Comparison of ENCODE assay signal across 8 cellular contexts in genomic region chr9:33921967-33922895, GRCh38.
DNase-seq lines count a peak whose midpoint lies in the region; ATAC-seq and TF ChIP-seq lines count a peak whose summit lies in the region.

No MANE protein-coding gene starts in this region.

- H3K9me3 Mint-ChIP-seq in activated CD4-positive, alpha-beta T cell treated with anti-CD3 and anti-CD28 coated beads, Interleukin-2, amount 10 ng/mL, durations not matched to agents 24 days and 14 days, result no peaks in the 10 kb centered on the region
- H3K9me3 Mint-ChIP-seq in glutamatergic neuron (ENCODE audit: unreplicated experiment), result peaks cover 22% of the 10 kb centered on the region

- H3K4me3 ChIP-seq in DOHH2 (ENCODE audit: low read length), result no peak overlapping the region
- H3K4me3 ChIP-seq in tibial artery, result no peak overlapping the region

- H3K4me1 Mint-ChIP-seq in activated CD4-positive, alpha-beta T cell treated with anti-CD3 and anti-CD28 coated beads, Interleukin-2, amount 10 ng/mL, durations not matched to agents 24 days and 14 days, result no peaks in the 10 kb centered on the region
- H3K4me1 Mint-ChIP-seq in glutamatergic neuron (ENCODE audit: low read depth, unreplicated experiment), result peaks cover 7% of the 10 kb centered on the region

- H3K36me3 ChIP-seq in DOHH2 (ENCODE audit: control insufficient read depth, low read length) (peaks cover 99% of the 10 kb centered on the region), tibial artery (peaks cover 43 to 98% (median 72%) of the 10 kb centered on the region in 3 donors)

- H3K27me3 ChIP-seq in DOHH2 (ENCODE audit: control insufficient read depth, low read length), result no peaks in the 10 kb centered on the region
- H3K27me3 ChIP-seq in tibial artery, result no peaks in the 10 kb centered on the region

- no peak overlapping the region for H3K4me2 ChIP-seq in DOHH2 (ENCODE audit: low read length)

- H3K27ac Mint-ChIP-seq in activated CD4-positive, alpha-beta T cell treated with anti-CD3 and anti-CD28 coated beads, Interleukin-2, amount 10 ng/mL, durations not matched to agents 24 days and 14 days, result no peak overlapping the region
- H3K27ac Mint-ChIP-seq in glutamatergic neuron (ENCODE audit: unreplicated experiment), result peak overlapping the region; percentile 16

- H4K20me1 ChIP-seq in DOHH2 (ENCODE audit: control insufficient read depth, insufficient read depth, low read depth, low read length), result no peaks in the 10 kb centered on the region

- intact Hi-C loops in activated CD4-positive, alpha-beta T cell treated with anti-CD3 and anti-CD28 coated beads, Interleukin-2, amount 10 ng/mL, durations not matched to agents 24 days and 14 days (cut with micrococcal nuclease), result loop anchor here (10.0 kb wide), 1 partner anchor 107 kb away; the partner anchor contains the start of gene UBE2R2
- intact Hi-C loops in tibial artery (cut with DNase I; ENCODE audit: low total_unique reads), result loop anchor here (10.0 kb wide), 1 partner anchor 153 kb away; no protein-coding TSS in a partner anchor

- H3K9me2 ChIP-seq in DOHH2 (replicated peaks; ENCODE audit: control insufficient read depth, low read length), result no peaks in the 10 kb centered on the region

- H3K4me3 Mint-ChIP-seq in activated CD4-positive, alpha-beta T cell treated with anti-CD3 and anti-CD28 coated beads, Interleukin-2, amount 10 ng/mL, durations not matched to agents 24 days and 14 days, result no peak overlapping the region
- no peak overlapping the region for H3K4me3 Mint-ChIP-seq in glutamatergic neuron (ENCODE audit: unreplicated experiment)

- DNase-seq in HEK293T (ENCODE audit: extremely low spot score), result peak; percentile 67
- DNase-seq in activated CD4-positive, alpha-beta T cell treated with anti-CD3 and anti-CD28 coated beads, Interleukin-2, amount 10 ng/mL, durations not matched to agents 24 days and 14 days, result peak; percentile 73
- peak; percentile 67 for DNase-seq in glutamatergic neuron
- DNase-seq in tibial artery, result no peak
- DNase-seq in NCI-H2227 (lab: John Stamatoyannopoulos, UW; ENCODE audit: unreplicated experiment), result no peak

- peaks cover 50% of the 10 kb centered on the region for H3K36me3 Mint-ChIP-seq in activated CD4-positive, alpha-beta T cell treated with anti-CD3 and anti-CD28 coated beads, Interleukin-2, amount 10 ng/mL, durations not matched to agents 24 days and 14 days (ENCODE audit: low read depth)
- H3K36me3 Mint-ChIP-seq in glutamatergic neuron (ENCODE audit: unreplicated experiment), result peaks cover 7% of the 10 kb centered on the region

- peaks cover 28% of the 10 kb centered on the region for H3F3A ChIP-seq in DOHH2 (ENCODE audit: control insufficient read depth, insufficient read depth)

- no peaks in the 10 kb centered on the region for H3K27me3 Mint-ChIP-seq in activated CD4-positive, alpha-beta T cell treated with anti-CD3 and anti-CD28 coated beads, Interleukin-2, amount 10 ng/mL, durations not matched to agents 24 days and 14 days
- peaks cover 16% of the 10 kb centered on the region for H3K27me3 Mint-ChIP-seq in glutamatergic neuron (ENCODE audit: unreplicated experiment)

- POLR2A ChIA-PET in HEK293T (lab: Yijun Ruan, JAX), result no interaction called here

- CTCF ChIA-PET in HEK293T (lab: Yijun Ruan, JAX), result interaction anchor here (0.9 to 1.0 kb wide), 2 partner anchors 152 to 184 kb away, joined by 3 to 6 read pairs; no protein-coding TSS in a partner anchor

- H3K79me2 ChIP-seq in DOHH2 (ENCODE audit: control insufficient read depth, low read length), result peaks cover 4% of the 10 kb centered on the region; the same call in 1 of the 2 replicates

- ATAC-seq in HG02981 (IDR thresholded peaks at IDR 0.05; ENCODE audit: unreplicated experiment), result no peak
- no peak for ATAC-seq in HG03571 (IDR thresholded peaks at IDR 0.05; ENCODE audit: unreplicated experiment)

- H3K27ac ChIP-seq in DOHH2 (ENCODE audit: low read depth, low read length) (no peak overlapping the region), tibial artery (no peak overlapping the region)

- TF ChIP-seq CTCF in DOHH2 (IDR thresholded peaks at IDR 0.05; ENCODE audit: low read depth, low read length, poor library complexity, severe bottlenecking) (peak; percentile 80), glutamatergic neuron (IDR thresholded peaks at IDR 0.05; ENCODE audit: partially characterized antibody, unreplicated experiment) (peak; percentile 74), tibial artery (IDR thresholded peaks at IDR 0.05) (peak; percentile 31 to 36)

- no peaks in the 10 kb centered on the region for H3K9me3 ChIP-seq in DOHH2 (ENCODE audit: control insufficient read depth, insufficient read depth, low read length)
- no peaks in the 10 kb centered on the region for H3K9me3 ChIP-seq in tibial artery

- peaks cover 29% of the 10 kb centered on the region for H3K4me1 ChIP-seq in DOHH2 (ENCODE audit: control insufficient read depth, low read length)
- H3K4me1 ChIP-seq in tibial artery, result peaks cover 0 to 7% (median 0%) of the 10 kb centered on the region in 4 donors

TF ChIP-seq in HEK293T, 16 proteins besides CTCF, POLR2A, EP300 and RAD21:
- no peak for TF ChIP-seq HDGF (IDR thresholded peaks at IDR 0.05; ENCODE audit: borderline replicate concordance)
- TF ChIP-seq FOXA1 (IDR thresholded peaks at IDR 0.05), result no peak
- no peak for TF ChIP-seq TARDBP (IDR thresholded peaks at IDR 0.05)
- TF ChIP-seq LEF1 (IDR thresholded peaks at IDR 0.05; ENCODE audit: borderline replicate concordance), result no peak
- no peak for TF ChIP-seq FOXM1 (IDR thresholded peaks at IDR 0.05; ENCODE audit: borderline replicate concordance)
- no peak for TF ChIP-seq PKNOX1 (IDR thresholded peaks at IDR 0.05)
- no peak for TF ChIP-seq ELF4 (IDR thresholded peaks at IDR 0.05)
- no peak for TF ChIP-seq ARNT (IDR thresholded peaks at IDR 0.05)
- TF ChIP-seq FOXK2 (IDR thresholded peaks at IDR 0.05), result no peak
- no peak for TF ChIP-seq CTBP1 (IDR thresholded peaks at IDR 0.05; ENCODE audit: borderline replicate concordance)
- TF ChIP-seq SUZ12 (IDR thresholded peaks at IDR 0.05), result no peak
- no peak for TF ChIP-seq ZNF384 (IDR thresholded peaks at IDR 0.05)
- TF ChIP-seq NFRKB (IDR thresholded peaks at IDR 0.05), result no peak
- no peak for TF ChIP-seq SP1 (IDR thresholded peaks at IDR 0.05)
- no peak for TF ChIP-seq L3MBTL2 (conservative IDR thresholded peaks at IDR 0.05)
- TF ChIP-seq BHLHE40 (IDR thresholded peaks at IDR 0.05; ENCODE audit: borderline replicate concordance), result no peak

Comparison
In these comparisons a context has a peak if more than half of its experiments do, and no peak if none do; other contexts are left out.
1. DNase-seq: peak in HEK293T (single experiment), activated CD4-positive, alpha-beta T cell treated with anti-CD3 and anti-CD28 coated beads, Interleukin-2, amount 10 ng/mL, durations not matched to agents 24 days and 14 days (single experiment) and glutamatergic neuron (single experiment); none in tibial artery (0 of 2) and NCI-H2227 (single experiment).
2. Peak in every context shown above with its lines, with median percentiles within 50 percentile points of each other: CTCF ChIP-seq.